Comparison of ENCODE assay signal across 8 cellular contexts in genomic region chr5:177497297-177498012, GRCh38. TPM values are rescaled to one million over a fixed set of nuclear protein-coding genes. Genes with fewer than 3 reads are reported as not detected.
DNase-seq lines count a peak whose midpoint lies in the region; ATAC-seq and TF ChIP-seq lines count a peak whose summit lies in the region.

PDLIM7 (minus strand) TSS chr5:177497604; CDS start chr5:177496512, 1,092 bp downstream.

- H3K27ac ChIP-seq in trophoblast cell (ENCODE audit: low read depth, low read length) (peak within 1 kb of the TSS; percentile 97), transverse colon (peak within 1 kb of the TSS; percentile 91 to 96 (median 94))

- H3K27me3 ChIP-seq in trophoblast cell (ENCODE audit: insufficient read depth, low read length): no peaks in the 10 kb centered on the region
- H3K27me3 ChIP-seq in transverse colon: peaks cover 10% of the 10 kb centered on the region

- H2BK12ac ChIP-seq in trophoblast cell (ENCODE audit: low read length): peak within 1 kb of the TSS; percentile 44

- DNase-seq in GM12865 (ENCODE audit: low read depth) (peak; percentile 97), NCI-H1417 (lab: John Stamatoyannopoulos, UW) (peak; percentile 88 to 95 (median 93)), SW 1271 (lab: John Stamatoyannopoulos, UW) (peak; percentile 88 to 97), Right ventricle myocardium superior (peak; percentile 98), trophoblast cell (peak; percentile 98 to 99), transverse colon (peak; percentile 97)
- peak; percentile 90 for DNase-seq in activated naive CD8-positive, alpha-beta T cell treated with anti-CD3 and anti-CD28 coated beads, Interleukin-2, amount 50 U/mL, for 16 hours (ENCODE audit: low read depth, low spot score)

- H3K36me3 ChIP-seq in trophoblast cell (ENCODE audit: control insufficient read depth in 1 of 2, insufficient read depth in 2 of 2, low read length in 2 of 2) (peaks cover 30 to 32% of the 10 kb centered on the region in 2 experiments), transverse colon (no peaks in the 10 kb centered on the region)

- peak within 1 kb of the TSS; percentile 84 for H4K12ac ChIP-seq in trophoblast cell (ENCODE audit: low read depth, low read length)

- no peaks in the 10 kb centered on the region for H3K9me3 ChIP-seq in trophoblast cell (ENCODE audit: insufficient read depth, low read depth, low read length)
- H3K9me3 ChIP-seq in transverse colon: no peaks in the 10 kb centered on the region

- in situ Hi-C loops in transverse colon (cut with MboI; ENCODE audit: low pct_ligation_motif_present in 1 of 4, low pct_unique_long_range_greater_than_20kb in 1 of 4, low sequenced_read_pairs in 3 of 4): no loop called here

- H3K4ac ChIP-seq in trophoblast cell (ENCODE audit: low read depth, low read length): peak within 1 kb of the TSS; percentile 89

- intact Hi-C loops in Right ventricle myocardium superior (cut with DNase I) (no loop called here), transverse colon (cut with DNase I; ENCODE audit: low total_unique reads) (loop anchor here (2.0 kb wide), 2 partner anchors 41 to 71 kb away; partner anchors contain the start of gene GRK6)

- peak; percentile 90 for TF ChIP-seq POLR2A in transverse colon (IDR thresholded peaks at IDR 0.05)

- H3K9ac ChIP-seq in trophoblast cell (ENCODE audit: low read length): peak within 1 kb of the TSS; percentile 95

- TF ChIP-seq EP300 in transverse colon (IDR thresholded peaks at IDR 0.05; ENCODE audit: low read depth): no peak

- peaks cover 44% of the 10 kb centered on the region for H3K79me1 ChIP-seq in trophoblast cell (ENCODE audit: low read length)

- peak within 1 kb of the TSS; percentile 91 for H4K8ac ChIP-seq in trophoblast cell (ENCODE audit: low read depth, low read length)

- TF ChIP-seq CTCF in GM12865 (IDR thresholded peaks at IDR 0.05; ENCODE audit: insufficient read depth, low read depth, low read length, missing control alignments): no peak
- TF ChIP-seq CTCF in transverse colon (IDR thresholded peaks at IDR 0.05): peak in 2 of 5 experiments; percentile 7 to 10

- H2AK5ac ChIP-seq in trophoblast cell (ENCODE audit: low read length): peak within 1 kb of the TSS; percentile 81

- no peak within 1 kb of the TSS for H3K23ac ChIP-seq in trophoblast cell (ENCODE audit: low read length)

- peak within 1 kb of the TSS; percentile 82 for H3K4me3 ChIP-seq in GM12865 (ENCODE audit: low read depth, low read length)
- H3K4me3 ChIP-seq in trophoblast cell (ENCODE audit: low read depth, low read length): peak within 1 kb of the TSS; percentile 78
- H3K4me3 ChIP-seq in transverse colon: peak within 1 kb of the TSS; percentile 54 to 80 (median 65)

- peak within 1 kb of the TSS; percentile 66 for H2AFZ ChIP-seq in trophoblast cell (ENCODE audit: insufficient read depth, low read length, poor library complexity)

- peak within 1 kb of the TSS; percentile 96 for H2BK5ac ChIP-seq in trophoblast cell (ENCODE audit: low read depth, low read length, poor library complexity)

- peaks cover 37 to 50% of the 10 kb centered on the region in 2 experiments for H3K4me1 ChIP-seq in trophoblast cell (ENCODE audit: control insufficient read depth in 1 of 2, insufficient read depth in 2 of 2, low read length in 2 of 2)
- H3K4me1 ChIP-seq in transverse colon: peaks cover 20 to 64% (median 45%) of the 10 kb centered on the region in 4 donors

- H3K79me2 ChIP-seq in trophoblast cell (ENCODE audit: control insufficient read depth, insufficient read depth, low read length, poor library complexity): peaks cover 21% of the 10 kb centered on the region

- peak within 1 kb of the TSS; percentile 98 for H4K91ac ChIP-seq in trophoblast cell (ENCODE audit: low read depth, low read length)

- peak; percentile 80 for ATAC-seq in HG02759 (IDR thresholded peaks at IDR 0.05; ENCODE audit: unreplicated experiment)
- peak; percentile 92 for ATAC-seq in Right ventricle myocardium superior (ENCODE audit: poor library complexity)

- H3K18ac ChIP-seq in trophoblast cell (ENCODE audit: low read length): peak within 1 kb of the TSS; percentile 95

- WGBS in trophoblast cell (ENCODE audit: extremely low coverage, insufficient coverage, insufficient read length): no CpG with 5 or more reads among the region's 72 CpGs
- WGBS in transverse colon (ENCODE audit: low coverage in 1 of 2), 2 donors: 0% methylated on average over 38 of the region's 72 CpGs; no CpG with 5 or more reads in 1 of the 2 donors

- peak within 1 kb of the TSS; percentile 79 for H3K4me2 ChIP-seq in trophoblast cell (ENCODE audit: low read length)

- H3K14ac ChIP-seq in trophoblast cell (ENCODE audit: low read length): peak within 1 kb of the TSS; percentile 97

- peak within 1 kb of the TSS; percentile 97 for H2BK120ac ChIP-seq in trophoblast cell (ENCODE audit: insufficient read depth, low read length, poor library complexity)

RNA-seq across cellular contexts. Expression of gene PDLIM7, which starts in this region (rescaled TPM):
- total RNA-seq in Right ventricle myocardium superior: 37.0 TPM
- polyA plus RNA-seq in trophoblast cell (2013): 220 and 227 TPM in 2 replicates
- total RNA-seq in transverse colon: 100 to 1,000 TPM in 1 of 4 donors, 10 to 100 TPM in 3; 52.6 to 256 (median 78.6) TPM

Comparison
In these comparisons a context has a peak if more than half of its experiments do, and no peak if none do; other contexts are left out.
1. Peak in every context shown above with its lines: DNase-seq, ATAC-seq, H3K4me3 ChIP-seq and H3K27ac ChIP-seq.